Comparison of ENCODE assay signal across 1 cellular context in the genomic region with DNA sequence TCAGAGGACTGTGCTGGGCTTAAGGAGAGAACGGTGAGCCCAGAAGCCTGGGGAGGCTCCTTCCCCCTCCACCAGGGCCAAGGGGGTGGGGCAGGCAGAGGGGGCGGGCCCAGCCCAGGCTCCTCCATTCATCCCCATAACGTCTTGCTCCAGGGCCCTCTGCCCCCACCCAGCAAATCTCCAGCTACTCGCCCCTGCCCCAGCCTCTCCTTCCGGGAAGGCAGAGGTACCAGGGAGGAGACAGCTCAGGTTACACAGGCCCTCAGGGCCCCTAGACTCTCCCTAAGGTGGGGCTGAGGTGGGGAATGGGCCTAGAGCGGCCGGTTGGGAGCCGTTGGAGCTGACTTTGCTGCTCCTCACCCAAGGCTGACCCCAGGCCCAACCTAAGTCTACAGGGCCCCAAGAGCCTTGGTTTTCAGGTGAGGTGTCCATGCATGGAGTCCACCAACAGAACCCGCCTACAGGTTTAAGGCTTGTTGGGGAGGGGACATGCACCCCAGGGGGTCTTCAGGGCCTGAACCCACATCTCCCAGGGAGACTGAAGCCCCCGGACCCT.
TF ChIP-seq lines count a peak whose summit lies in the region.

No MANE protein-coding gene starts in this region.

TF ChIP-seq in K562, 482 proteins besides CTCF, POLR2A, EP300 and RAD21 (continues in another document):
- TF ChIP-seq JUNB (CRISPR knock-in tag; conservative IDR thresholded peaks at IDR 0.05) (no peak), MBD2 (IDR thresholded peaks at IDR 0.05; ENCODE audit: borderline replicate concordance, low read depth) (peak; percentile 23; the same call in 1 of the 2 replicates), ZBTB1 (CRISPR knock-in tag; IDR thresholded peaks at IDR 0.05; ENCODE audit: borderline replicate concordance, low read depth) (no peak), BCOR (IDR thresholded peaks at IDR 0.05) (no peak), ZNF695 (CRISPR knock-in tag; IDR thresholded peaks at IDR 0.05) (no peak), ATF1 (CRISPR knock-in tag; IDR thresholded peaks at IDR 0.05) (no peak), ATF1 (tag; IDR thresholded peaks at IDR 0.05) (no peak), CBFB (CRISPR knock-in tag; IDR thresholded peaks at IDR 0.05) (0 out of 2 replicates have a peak, but pooled peaks have one; percentile 31), SUPT5H (IDR thresholded peaks at IDR 0.05) (no peak), ZNF3 (CRISPR knock-in tag; IDR thresholded peaks at IDR 0.05) (no peak), ZNF354B (CRISPR knock-in tag; IDR thresholded peaks at IDR 0.05) (no peak), ZZZ3 (IDR thresholded peaks at IDR 0.05) (no peak), CBX5 (IDR thresholded peaks at IDR 0.05; ENCODE audit: borderline replicate concordance, low read depth) (no peak), TAL1 (IDR thresholded peaks at IDR 0.05) (no peak), NCOA2 (IDR thresholded peaks at IDR 0.05; ENCODE audit: partially characterized antibody in 2 of 2) (no peak), KAT7 (CRISPR knock-in tag; IDR thresholded peaks at IDR 0.05; ENCODE audit: borderline replicate concordance) (peak; percentile 69; the same call in 1 of the 2 replicates), CHCHD3 (CRISPR knock-in tag; IDR thresholded peaks at IDR 0.05) (no peak), U2AF1 (optimal IDR thresholded peaks at IDR 0.05; ENCODE audit: low read depth, low read length) (no peak), SREBF1 (IDR thresholded peaks at IDR 0.05; ENCODE audit: borderline replicate concordance, low read depth, low read length) (no peak), SMARCA4 (IDR thresholded peaks at IDR 0.05) (no peak), GTF2F1 (IDR thresholded peaks at IDR 0.05; ENCODE audit: low read depth, low read length) (no peak), MTA2 (IDR thresholded peaks at IDR 0.05; ENCODE audit: low read depth) (no peak), HCFC1 (IDR thresholded peaks at IDR 0.05; ENCODE audit: low read depth, low read length) (no peak), PHF8 (IDR thresholded peaks at IDR 0.05; ENCODE audit: borderline replicate concordance, low read length) (no peak; the same call in 1 of the 2 replicates), POLR3G (IDR thresholded peaks at IDR 0.05; ENCODE audit: extremely low read depth, insufficient read length, insufficient replicate concordance) (no peak), ZNF507 (tag; conservative IDR thresholded peaks at IDR 0.05) (no peak), ZFX (CRISPR knock-in tag; IDR thresholded peaks at IDR 0.05) (peak; percentile 53), HDAC6 (IDR thresholded peaks at IDR 0.05; ENCODE audit: low read depth, low read length) (no peak), NR4A1 (CRISPR knock-in tag; IDR thresholded peaks at IDR 0.05) (no peak), NR4A1 (tag; IDR thresholded peaks at IDR 0.05) (no peak), MAFF (IDR thresholded peaks at IDR 0.05; ENCODE audit: low read length) (no peak), LCOR (CRISPR knock-in tag; IDR thresholded peaks at IDR 0.05) (0 out of 2 replicates have a peak, but pooled peaks have one; percentile 40), PTRF (tag; IDR thresholded peaks at IDR 0.05) (no peak), XRCC5 (IDR thresholded peaks at IDR 0.05; ENCODE audit: low read depth, low read length) (no peak), SIN3A (IDR thresholded peaks at IDR 0.05; ENCODE audit: borderline replicate concordance in 2 of 2, control insufficient read depth in 1 of 2, low read depth in 2 of 2, low read length in 2 of 2) (peak; percentile 35 to 85; a peak in 2 of 4 replicates), ZFPM2 (CRISPR knock-in tag; IDR thresholded peaks at IDR 0.05) (no peak), SIN3B (IDR thresholded peaks at IDR 0.05; ENCODE audit: low read depth) (no peak), MYBL2 (IDR thresholded peaks at IDR 0.05; ENCODE audit: low read depth) (no peak), MYBL2 (CRISPR knock-in tag; IDR thresholded peaks at IDR 0.05; ENCODE audit: borderline replicate concordance) (no peak), KAT2B (IDR thresholded peaks at IDR 0.05; ENCODE audit: low read depth, low read length) (no peak), BRF1 (IDR thresholded peaks at IDR 0.05; ENCODE audit: borderline replicate concordance, extremely low read depth, insufficient read length) (no peak)
- TF ChIP-seq, protein P1, sequence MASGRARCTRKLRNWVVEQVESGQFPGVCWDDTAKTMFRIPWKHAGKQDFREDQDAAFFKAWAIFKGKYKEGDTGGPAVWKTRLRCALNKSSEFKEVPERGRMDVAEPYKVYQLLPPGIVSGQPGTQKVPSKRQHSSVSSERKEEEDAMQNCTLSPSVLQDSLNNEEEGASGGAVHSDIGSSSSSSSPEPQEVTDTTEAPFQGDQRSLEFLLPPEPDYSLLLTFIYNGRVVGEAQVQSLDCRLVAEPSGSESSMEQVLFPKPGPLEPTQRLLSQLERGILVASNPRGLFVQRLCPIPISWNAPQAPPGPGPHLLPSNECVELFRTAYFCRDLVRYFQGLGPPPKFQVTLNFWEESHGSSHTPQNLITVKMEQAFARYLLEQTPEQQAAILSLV (tag; IDR thresholded peaks at IDR 0.05) = no peak
- TF ChIP-seq, protein P2, sequence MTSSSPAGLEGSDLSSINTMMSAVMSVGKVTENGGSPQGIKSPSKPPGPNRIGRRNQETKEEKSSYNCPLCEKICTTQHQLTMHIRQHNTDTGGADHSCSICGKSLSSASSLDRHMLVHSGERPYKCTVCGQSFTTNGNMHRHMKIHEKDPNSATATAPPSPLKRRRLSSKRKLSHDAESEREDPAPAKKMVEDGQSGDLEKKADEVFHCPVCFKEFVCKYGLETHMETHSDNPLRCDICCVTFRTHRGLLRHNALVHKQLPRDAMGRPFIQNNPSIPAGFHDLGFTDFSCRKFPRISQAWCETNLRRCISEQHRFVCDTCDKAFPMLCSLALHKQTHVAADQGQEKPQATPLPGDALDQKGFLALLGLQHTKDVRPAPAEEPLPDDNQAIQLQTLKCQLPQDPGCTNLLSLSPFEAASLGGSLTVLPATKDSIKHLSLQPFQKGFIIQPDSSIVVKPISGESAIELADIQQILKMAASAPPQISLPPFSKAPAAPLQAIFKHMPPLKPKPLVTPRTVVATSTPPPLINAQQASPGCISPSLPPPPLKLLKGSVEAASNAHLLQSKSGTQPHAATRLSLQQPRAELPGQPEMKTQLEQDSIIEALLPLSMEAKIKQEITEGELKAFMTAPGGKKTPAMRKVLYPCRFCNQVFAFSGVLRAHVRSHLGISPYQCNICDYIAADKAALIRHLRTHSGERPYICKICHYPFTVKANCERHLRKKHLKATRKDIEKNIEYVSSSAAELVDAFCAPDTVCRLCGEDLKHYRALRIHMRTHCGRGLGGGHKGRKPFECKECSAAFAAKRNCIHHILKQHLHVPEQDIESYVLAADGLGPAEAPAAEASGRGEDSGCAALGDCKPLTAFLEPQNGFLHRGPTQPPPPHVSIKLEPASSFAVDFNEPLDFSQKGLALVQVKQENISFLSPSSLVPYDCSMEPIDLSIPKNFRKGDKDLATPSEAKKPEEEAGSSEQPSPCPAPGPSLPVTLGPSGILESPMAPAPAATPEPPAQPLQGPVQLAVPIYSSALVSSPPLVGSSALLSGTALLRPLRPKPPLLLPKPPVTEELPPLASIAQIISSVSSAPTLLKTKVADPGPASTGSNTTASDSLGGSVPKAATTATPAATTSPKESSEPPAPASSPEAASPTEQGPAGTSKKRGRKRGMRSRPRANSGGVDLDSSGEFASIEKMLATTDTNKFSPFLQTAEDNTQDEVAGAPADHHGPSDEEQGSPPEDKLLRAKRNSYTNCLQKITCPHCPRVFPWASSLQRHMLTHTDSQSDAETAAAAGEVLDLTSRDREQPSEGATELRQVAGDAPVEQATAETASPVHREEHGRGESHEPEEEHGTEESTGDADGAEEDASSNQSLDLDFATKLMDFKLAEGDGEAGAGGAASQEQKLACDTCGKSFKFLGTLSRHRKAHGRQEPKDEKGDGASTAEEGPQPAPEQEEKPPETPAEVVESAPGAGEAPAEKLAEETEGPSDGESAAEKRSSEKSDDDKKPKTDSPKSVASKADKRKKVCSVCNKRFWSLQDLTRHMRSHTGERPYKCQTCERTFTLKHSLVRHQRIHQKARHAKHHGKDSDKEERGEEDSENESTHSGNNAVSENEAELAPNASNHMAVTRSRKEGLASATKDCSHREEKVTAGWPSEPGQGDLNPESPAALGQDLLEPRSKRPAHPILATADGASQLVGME (CRISPR knock-in tag; IDR thresholded peaks at IDR 0.05) = no peak
- TF ChIP-seq, protein P3, sequence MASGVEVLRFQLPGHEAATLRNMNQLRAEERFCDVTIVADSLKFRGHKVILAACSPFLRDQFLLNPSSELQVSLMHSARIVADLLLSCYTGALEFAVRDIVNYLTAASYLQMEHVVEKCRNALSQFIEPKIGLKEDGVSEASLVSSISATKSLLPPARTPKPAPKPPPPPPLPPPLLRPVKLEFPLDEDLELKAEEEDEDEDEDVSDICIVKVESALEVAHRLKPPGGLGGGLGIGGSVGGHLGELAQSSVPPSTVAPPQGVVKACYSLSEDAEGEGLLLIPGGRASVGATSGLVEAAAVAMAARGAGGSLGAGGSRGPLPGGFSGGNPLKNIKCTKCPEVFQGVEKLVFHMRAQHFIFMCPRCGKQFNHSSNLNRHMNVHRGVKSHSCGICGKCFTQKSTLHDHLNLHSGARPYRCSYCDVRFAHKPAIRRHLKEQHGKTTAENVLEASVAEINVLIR (CRISPR knock-in tag; IDR thresholded peaks at IDR 0.05) = no peak
- TF ChIP-seq, protein P4, sequence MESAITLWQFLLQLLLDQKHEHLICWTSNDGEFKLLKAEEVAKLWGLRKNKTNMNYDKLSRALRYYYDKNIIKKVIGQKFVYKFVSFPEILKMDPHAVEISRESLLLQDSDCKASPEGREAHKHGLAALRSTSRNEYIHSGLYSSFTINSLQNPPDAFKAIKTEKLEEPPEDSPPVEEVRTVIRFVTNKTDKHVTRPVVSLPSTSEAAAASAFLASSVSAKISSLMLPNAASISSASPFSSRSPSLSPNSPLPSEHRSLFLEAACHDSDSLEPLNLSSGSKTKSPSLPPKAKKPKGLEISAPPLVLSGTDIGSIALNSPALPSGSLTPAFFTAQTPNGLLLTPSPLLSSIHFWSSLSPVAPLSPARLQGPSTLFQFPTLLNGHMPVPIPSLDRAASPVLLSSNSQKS (CRISPR knock-in tag; IDR thresholded peaks at IDR 0.05) = no peak
- TF ChIP-seq, protein P5, sequence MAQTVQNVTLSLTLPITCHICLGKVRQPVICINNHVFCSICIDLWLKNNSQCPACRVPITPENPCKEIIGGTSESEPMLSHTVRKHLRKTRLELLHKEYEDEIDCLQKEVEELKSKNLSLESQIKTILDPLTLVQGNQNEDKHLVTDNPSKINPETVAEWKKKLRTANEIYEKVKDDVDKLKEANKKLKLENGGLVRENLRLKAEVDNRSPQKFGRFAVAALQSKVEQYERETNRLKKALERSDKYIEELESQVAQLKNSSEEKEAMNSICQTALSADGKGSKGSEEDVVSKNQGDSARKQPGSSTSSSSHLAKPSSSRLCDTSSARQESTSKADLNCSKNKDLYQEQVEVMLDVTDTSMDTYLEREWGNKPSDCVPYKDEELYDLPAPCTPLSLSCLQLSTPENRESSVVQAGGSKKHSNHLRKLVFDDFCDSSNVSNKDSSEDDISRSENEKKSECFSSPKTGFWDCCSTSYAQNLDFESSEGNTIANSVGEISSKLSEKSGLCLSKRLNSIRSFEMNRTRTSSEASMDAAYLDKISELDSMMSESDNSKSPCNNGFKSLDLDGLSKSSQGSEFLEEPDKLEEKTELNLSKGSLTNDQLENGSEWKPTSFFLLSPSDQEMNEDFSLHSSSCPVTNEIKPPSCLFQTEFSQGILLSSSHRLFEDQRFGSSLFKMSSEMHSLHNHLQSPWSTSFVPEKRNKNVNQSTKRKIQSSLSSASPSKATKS (CRISPR knock-in tag; IDR thresholded peaks at IDR 0.05) = no peak
- TF ChIP-seq, protein P6, sequence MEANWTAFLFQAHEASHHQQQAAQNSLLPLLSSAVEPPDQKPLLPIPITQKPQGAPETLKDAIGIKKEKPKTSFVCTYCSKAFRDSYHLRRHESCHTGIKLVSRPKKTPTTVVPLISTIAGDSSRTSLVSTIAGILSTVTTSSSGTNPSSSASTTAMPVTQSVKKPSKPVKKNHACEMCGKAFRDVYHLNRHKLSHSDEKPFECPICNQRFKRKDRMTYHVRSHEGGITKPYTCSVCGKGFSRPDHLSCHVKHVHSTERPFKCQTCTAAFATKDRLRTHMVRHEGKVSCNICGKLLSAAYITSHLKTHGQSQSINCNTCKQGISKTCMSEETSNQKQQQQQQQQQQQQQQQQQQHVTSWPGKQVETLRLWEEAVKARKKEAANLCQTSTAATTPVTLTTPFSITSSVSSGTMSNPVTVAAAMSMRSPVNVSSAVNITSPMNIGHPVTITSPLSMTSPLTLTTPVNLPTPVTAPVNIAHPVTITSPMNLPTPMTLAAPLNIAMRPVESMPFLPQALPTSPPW (CRISPR knock-in tag; IDR thresholded peaks at IDR 0.05) = peak; percentile 43; the same call in 1 of the 2 replicates
- TF ChIP-seq, protein P7, sequence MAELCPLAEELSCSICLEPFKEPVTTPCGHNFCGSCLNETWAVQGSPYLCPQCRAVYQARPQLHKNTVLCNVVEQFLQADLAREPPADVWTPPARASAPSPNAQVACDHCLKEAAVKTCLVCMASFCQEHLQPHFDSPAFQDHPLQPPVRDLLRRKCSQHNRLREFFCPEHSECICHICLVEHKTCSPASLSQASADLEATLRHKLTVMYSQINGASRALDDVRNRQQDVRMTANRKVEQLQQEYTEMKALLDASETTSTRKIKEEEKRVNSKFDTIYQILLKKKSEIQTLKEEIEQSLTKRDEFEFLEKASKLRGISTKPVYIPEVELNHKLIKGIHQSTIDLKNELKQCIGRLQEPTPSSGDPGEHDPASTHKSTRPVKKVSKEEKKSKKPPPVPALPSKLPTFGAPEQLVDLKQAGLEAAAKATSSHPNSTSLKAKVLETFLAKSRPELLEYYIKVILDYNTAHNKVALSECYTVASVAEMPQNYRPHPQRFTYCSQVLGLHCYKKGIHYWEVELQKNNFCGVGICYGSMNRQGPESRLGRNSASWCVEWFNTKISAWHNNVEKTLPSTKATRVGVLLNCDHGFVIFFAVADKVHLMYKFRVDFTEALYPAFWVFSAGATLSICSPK (IDR thresholded peaks at IDR 0.05; ENCODE audit: borderline replicate concordance) = no peak
- TF ChIP-seq, protein P8, sequence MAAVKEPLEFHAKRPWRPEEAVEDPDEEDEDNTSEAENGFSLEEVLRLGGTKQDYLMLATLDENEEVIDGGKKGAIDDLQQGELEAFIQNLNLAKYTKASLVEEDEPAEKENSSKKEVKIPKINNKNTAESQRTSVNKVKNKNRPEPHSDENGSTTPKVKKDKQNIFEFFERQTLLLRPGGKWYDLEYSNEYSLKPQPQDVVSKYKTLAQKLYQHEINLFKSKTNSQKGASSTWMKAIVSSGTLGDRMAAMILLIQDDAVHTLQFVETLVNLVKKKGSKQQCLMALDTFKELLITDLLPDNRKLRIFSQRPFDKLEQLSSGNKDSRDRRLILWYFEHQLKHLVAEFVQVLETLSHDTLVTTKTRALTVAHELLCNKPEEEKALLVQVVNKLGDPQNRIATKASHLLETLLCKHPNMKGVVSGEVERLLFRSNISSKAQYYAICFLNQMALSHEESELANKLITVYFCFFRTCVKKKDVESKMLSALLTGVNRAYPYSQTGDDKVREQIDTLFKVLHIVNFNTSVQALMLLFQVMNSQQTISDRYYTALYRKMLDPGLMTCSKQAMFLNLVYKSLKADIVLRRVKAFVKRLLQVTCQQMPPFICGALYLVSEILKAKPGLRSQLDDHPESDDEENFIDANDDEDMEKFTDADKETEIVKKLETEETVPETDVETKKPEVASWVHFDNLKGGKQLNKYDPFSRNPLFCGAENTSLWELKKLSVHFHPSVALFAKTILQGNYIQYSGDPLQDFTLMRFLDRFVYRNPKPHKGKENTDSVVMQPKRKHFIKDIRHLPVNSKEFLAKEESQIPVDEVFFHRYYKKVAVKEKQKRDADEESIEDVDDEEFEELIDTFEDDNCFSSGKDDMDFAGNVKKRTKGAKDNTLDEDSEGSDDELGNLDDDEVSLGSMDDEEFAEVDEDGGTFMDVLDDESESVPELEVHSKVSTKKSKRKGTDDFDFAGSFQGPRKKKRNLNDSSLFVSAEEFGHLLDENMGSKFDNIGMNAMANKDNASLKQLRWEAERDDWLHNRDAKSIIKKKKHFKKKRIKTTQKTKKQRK (IDR thresholded peaks at IDR 0.05; ENCODE audit: borderline replicate concordance, low read depth, low read length) = no peak
